In the genomic region with DNA sequence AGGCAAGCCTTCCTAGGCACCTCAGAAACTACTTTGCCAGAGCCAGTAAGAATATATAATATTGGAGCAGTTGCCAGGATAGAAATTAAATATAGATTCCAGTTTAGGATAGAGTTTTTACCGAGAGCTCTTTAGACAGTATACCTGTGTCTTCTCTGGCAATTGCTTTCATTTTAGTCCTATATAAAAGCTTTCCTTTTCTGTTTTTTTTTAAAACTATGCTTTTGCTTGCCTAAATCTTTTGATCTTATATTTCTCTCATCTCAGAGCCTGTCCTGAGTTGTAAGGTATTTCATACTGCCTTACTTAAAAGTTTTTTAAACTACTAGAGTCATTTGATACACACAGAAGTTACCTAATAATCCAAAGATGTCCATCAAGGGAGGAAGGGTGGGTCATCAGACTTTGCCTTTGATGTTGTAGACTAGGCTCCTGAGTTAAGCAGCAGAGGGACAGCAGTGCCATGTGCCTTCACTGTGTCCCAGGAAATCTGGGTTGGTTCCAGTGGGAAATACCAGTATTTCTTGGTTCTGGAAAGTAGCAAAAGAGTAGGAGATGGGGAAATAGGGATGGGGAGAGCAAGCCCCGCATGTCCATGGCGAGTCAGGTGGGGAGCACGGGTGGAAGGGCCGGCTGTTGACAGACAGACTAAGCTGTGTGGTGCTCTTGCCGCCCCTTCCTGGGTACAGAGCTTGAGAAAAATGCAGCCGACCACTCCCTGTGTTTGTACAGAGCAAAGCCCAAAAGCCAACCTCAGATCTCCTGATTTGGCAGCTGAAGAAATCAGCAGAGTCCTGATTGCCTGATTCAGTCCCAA, we compare ENCODE assay signal across 1 cellular context.
TF ChIP-seq lines count a peak whose summit lies in the region.

No MANE protein-coding gene starts in this region.

TF ChIP-seq in GM23338, 12 proteins besides CTCF, POLR2A, EP300 and RAD21 (continued from another document):
- TF ChIP-seq, protein P1, sequence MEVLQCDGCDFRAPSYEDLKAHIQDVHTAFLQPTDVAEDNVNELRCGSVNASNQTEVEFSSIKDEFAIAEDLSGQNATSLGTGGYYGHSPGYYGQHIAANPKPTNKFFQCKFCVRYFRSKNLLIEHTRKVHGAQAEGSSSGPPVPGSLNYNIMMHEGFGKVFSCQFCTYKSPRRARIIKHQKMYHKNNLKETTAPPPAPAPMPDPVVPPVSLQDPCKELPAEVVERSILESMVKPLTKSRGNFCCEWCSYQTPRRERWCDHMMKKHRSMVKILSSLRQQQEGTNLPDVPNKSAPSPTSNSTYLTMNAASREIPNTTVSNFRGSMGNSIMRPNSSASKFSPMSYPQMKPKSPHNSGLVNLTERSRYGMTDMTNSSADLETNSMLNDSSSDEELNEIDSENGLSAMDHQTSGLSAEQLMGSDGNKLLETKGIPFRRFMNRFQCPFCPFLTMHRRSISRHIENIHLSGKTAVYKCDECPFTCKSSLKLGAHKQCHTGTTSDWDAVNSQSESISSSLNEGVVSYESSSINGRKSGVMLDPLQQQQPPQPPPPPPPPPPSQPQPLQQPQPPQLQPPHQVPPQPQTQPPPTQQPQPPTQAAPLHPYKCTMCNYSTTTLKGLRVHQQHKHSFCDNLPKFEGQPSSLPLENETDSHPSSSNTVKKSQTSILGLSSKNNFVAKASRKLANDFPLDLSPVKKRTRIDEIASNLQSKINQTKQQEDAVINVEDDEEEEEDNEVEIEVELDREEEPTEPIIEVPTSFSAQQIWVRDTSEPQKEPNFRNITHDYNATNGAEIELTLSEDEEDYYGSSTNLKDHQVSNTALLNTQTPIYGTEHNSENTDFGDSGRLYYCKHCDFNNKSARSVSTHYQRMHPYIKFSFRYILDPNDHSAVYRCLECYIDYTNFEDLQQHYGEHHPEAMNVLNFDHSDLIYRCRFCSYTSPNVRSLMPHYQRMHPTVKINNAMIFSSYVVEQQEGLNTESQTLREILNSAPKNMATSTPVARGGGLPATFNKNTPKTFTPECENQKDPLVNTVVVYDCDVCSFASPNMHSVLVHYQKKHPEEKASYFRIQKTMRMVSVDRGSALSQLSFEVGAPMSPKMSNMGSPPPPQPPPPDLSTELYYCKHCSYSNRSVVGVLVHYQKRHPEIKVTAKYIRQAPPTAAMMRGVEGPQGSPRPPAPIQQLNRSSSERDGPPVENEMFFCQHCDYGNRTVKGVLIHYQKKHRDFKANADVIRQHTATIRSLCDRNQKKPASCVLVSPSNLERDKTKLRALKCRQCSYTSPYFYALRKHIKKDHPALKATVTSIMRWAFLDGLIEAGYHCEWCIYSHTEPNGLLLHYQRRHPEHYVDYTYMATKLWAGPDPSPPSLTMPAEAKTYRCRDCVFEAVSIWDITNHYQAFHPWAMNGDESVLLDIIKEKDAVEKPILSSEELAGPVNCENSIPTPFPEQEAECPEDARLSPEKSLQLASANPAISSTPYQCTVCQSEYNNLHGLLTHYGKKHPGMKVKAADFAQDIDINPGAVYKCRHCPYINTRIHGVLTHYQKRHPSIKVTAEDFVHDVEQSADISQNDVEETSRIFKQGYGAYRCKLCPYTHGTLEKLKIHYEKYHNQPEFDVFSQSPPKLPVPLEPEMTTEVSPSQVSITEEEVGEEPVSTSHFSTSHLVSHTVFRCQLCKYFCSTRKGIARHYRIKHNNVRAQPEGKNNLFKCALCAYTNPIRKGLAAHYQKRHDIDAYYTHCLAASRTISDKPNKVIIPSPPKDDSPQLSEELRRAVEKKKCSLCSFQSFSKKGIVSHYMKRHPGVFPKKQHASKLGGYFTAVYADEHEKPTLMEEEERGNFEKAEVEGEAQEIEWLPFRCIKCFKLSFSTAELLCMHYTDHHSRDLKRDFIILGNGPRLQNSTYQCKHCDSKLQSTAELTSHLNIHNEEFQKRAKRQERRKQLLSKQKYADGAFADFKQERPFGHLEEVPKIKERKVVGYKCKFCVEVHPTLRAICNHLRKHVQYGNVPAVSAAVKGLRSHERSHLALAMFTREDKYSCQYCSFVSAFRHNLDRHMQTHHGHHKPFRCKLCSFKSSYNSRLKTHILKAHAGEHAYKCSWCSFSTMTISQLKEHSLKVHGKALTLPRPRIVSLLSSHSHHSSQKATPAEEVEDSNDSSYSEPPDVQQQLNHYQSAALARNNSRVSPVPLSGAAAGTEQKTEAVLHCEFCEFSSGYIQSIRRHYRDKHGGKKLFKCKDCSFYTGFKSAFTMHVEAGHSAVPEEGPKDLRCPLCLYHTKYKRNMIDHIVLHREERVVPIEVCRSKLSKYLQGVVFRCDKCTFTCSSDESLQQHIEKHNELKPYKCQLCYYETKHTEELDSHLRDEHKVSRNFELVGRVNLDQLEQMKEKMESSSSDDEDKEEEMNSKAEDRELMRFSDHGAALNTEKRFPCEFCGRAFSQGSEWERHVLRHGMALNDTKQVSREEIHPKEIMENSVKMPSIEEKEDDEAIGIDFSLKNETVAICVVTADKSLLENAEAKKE (CRISPR knock-in tag; IDR thresholded peaks at IDR 0.05), result no peak
- no peak for TF ChIP-seq ZNF114 (CRISPR knock-in tag; IDR thresholded peaks at IDR 0.05)
- TF ChIP-seq STAT1 (IDR thresholded peaks at IDR 0.05; ENCODE audit: unreplicated experiment), result no peak
